In the genomic region with DNA sequence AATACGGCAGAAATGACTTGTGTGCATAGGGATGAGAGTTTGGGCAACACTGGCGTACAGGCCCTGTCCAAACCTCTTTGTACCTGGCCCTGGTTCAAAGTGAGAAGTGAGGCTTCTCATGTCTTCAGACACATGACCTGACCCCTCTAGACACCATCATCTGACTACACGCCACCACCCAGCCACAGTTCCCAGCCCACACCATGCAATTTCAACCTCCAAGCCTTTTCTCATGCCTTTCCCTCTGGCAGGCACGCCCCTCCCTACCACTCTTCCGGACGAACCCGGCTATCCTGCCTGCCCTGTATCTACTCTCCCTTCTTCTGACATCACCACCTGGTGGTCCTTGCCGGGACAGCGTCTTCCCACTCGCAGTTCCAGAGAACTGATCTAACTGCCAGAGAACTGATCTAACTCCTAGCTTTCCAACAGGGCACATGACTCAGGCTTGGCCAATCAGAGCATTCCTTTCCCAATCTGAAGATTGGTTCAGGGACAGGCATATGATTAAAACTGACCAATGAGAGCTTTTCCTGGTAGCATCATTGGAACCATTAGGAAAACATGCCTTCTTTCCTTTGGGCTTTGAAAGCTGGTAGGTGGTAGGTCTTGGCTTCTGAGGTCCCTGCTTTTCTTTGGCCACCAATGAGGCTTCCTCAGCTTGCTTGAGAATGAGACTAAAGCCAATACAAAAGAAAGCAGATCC, we compare ENCODE assay signal across 1 cellular context.
TF ChIP-seq lines count a peak whose summit lies in the region.

No MANE protein-coding gene starts in this region.

TF ChIP-seq in HepG2, 621 proteins besides CTCF, POLR2A, EP300 and RAD21 (continued from another document and continues in another):
- TF ChIP-seq, protein P1, sequence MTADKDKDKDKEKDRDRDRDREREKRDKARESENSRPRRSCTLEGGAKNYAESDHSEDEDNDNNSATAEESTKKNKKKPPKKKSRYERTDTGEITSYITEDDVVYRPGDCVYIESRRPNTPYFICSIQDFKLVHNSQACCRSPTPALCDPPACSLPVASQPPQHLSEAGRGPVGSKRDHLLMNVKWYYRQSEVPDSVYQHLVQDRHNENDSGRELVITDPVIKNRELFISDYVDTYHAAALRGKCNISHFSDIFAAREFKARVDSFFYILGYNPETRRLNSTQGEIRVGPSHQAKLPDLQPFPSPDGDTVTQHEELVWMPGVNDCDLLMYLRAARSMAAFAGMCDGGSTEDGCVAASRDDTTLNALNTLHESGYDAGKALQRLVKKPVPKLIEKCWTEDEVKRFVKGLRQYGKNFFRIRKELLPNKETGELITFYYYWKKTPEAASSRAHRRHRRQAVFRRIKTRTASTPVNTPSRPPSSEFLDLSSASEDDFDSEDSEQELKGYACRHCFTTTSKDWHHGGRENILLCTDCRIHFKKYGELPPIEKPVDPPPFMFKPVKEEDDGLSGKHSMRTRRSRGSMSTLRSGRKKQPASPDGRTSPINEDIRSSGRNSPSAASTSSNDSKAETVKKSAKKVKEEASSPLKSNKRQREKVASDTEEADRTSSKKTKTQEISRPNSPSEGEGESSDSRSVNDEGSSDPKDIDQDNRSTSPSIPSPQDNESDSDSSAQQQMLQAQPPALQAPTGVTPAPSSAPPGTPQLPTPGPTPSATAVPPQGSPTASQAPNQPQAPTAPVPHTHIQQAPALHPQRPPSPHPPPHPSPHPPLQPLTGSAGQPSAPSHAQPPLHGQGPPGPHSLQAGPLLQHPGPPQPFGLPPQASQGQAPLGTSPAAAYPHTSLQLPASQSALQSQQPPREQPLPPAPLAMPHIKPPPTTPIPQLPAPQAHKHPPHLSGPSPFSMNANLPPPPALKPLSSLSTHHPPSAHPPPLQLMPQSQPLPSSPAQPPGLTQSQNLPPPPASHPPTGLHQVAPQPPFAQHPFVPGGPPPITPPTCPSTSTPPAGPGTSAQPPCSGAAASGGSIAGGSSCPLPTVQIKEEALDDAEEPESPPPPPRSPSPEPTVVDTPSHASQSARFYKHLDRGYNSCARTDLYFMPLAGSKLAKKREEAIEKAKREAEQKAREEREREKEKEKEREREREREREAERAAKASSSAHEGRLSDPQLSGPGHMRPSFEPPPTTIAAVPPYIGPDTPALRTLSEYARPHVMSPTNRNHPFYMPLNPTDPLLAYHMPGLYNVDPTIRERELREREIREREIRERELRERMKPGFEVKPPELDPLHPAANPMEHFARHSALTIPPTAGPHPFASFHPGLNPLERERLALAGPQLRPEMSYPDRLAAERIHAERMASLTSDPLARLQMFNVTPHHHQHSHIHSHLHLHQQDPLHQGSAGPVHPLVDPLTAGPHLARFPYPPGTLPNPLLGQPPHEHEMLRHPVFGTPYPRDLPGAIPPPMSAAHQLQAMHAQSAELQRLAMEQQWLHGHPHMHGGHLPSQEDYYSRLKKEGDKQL (CRISPR knock-in tag; IDR thresholded peaks at IDR 0.05; ENCODE audit: low read depth), result no peak
- no peak for TF ChIP-seq ZNF678 (CRISPR knock-in tag; IDR thresholded peaks at IDR 0.05)
- TF ChIP-seq ZBTB7A (CRISPR knock-in tag; IDR thresholded peaks at IDR 0.05), result no peak
- no peak for TF ChIP-seq ZFP90 (CRISPR knock-in tag; IDR thresholded peaks at IDR 0.05; ENCODE audit: borderline replicate concordance)
- TF ChIP-seq MEIS1 (CRISPR knock-in tag; IDR thresholded peaks at IDR 0.05; ENCODE audit: borderline replicate concordance), result no peak
- TF ChIP-seq, protein P2, sequence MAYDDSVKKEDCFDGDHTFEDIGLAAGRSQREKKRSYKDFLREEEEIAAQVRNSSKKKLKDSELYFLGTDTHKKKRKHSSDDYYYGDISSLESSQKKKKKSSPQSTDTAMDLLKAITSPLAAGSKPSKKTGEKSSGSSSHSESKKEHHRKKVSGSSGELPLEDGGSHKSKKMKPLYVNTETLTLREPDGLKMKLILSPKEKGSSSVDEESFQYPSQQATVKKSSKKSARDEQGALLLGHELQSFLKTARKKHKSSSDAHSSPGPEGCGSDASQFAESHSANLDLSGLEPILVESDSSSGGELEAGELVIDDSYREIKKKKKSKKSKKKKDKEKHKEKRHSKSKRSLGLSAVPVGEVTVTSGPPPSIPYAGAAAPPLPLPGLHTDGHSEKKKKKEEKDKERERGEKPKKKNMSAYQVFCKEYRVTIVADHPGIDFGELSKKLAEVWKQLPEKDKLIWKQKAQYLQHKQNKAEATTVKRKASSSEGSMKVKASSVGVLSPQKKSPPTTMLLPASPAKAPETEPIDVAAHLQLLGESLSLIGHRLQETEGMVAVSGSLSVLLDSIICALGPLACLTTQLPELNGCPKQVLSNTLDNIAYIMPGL (CRISPR knock-in tag; IDR thresholded peaks at IDR 0.05; ENCODE audit: borderline replicate concordance in 1 of 2, low read depth in 1 of 2), result peak; percentile 59 to 88; a peak in 1 of 4 replicates
- TF ChIP-seq, protein P3, sequence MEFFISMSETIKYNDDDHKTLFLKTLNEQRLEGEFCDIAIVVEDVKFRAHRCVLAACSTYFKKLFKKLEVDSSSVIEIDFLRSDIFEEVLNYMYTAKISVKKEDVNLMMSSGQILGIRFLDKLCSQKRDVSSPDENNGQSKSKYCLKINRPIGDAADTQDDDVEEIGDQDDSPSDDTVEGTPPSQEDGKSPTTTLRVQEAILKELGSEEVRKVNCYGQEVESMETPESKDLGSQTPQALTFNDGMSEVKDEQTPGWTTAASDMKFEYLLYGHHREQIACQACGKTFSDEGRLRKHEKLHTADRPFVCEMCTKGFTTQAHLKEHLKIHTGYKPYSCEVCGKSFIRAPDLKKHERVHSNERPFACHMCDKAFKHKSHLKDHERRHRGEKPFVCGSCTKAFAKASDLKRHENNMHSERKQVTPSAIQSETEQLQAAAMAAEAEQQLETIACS (CRISPR knock-in tag; IDR thresholded peaks at IDR 0.05), result no peak
- no peak for TF ChIP-seq ZNF253 (CRISPR knock-in tag; IDR thresholded peaks at IDR 0.05; ENCODE audit: borderline replicate concordance)
- TF ChIP-seq GATAD2A (CRISPR knock-in tag; IDR thresholded peaks at IDR 0.05), result peak; percentile 63
- no peak for TF ChIP-seq ZSCAN31 (CRISPR knock-in tag; IDR thresholded peaks at IDR 0.05; ENCODE audit: low read depth)
- TF ChIP-seq YEATS4 (CRISPR knock-in tag; IDR thresholded peaks at IDR 0.05; ENCODE audit: borderline replicate concordance), result no peak
- TF ChIP-seq, protein P4, sequence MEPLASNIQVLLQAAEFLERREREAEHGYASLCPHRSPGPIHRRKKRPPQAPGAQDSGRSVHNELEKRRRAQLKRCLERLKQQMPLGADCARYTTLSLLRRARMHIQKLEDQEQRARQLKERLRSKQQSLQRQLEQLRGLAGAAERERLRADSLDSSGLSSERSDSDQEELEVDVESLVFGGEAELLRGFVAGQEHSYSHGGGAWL (CRISPR knock-in tag; IDR thresholded peaks at IDR 0.05), result no peak
- TF ChIP-seq, protein P5, sequence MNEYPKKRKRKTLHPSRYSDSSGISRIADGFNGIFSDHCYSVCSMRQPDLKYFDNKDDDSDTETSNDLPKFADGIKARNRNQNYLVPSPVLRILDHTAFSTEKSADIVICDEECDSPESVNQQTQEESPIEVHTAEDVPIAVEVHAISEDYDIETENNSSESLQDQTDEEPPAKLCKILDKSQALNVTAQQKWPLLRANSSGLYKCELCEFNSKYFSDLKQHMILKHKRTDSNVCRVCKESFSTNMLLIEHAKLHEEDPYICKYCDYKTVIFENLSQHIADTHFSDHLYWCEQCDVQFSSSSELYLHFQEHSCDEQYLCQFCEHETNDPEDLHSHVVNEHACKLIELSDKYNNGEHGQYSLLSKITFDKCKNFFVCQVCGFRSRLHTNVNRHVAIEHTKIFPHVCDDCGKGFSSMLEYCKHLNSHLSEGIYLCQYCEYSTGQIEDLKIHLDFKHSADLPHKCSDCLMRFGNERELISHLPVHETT (CRISPR knock-in tag; conservative IDR thresholded peaks at IDR 0.05), result no peak
- TF ChIP-seq SSRP1 (CRISPR knock-in tag; IDR thresholded peaks at IDR 0.05), result 0 out of 2 replicates have a peak, but pooled peaks have one; percentile 60
- no peak for TF ChIP-seq SPEN (CRISPR knock-in tag; IDR thresholded peaks at IDR 0.05; ENCODE audit: low read depth)
- peak; percentile 95 for TF ChIP-seq SMC3 (IDR thresholded peaks at IDR 0.05; ENCODE audit: low read length)
- no peak for TF ChIP-seq EED (CRISPR knock-in tag; IDR thresholded peaks at IDR 0.05)
- no peak for TF ChIP-seq SALL2 (CRISPR knock-in tag; IDR thresholded peaks at IDR 0.05)
- TF ChIP-seq, protein P6, sequence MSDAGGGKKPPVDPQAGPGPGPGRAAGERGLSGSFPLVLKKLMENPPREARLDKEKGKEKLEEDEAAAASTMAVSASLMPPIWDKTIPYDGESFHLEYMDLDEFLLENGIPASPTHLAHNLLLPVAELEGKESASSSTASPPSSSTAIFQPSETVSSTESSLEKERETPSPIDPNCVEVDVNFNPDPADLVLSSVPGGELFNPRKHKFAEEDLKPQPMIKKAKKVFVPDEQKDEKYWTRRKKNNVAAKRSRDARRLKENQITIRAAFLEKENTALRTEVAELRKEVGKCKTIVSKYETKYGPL (CRISPR knock-in tag; IDR thresholded peaks at IDR 0.05), result no peak
- no peak for TF ChIP-seq KLF13 (CRISPR knock-in tag; IDR thresholded peaks at IDR 0.05)
- no peak for TF ChIP-seq ZMYM3 (CRISPR knock-in tag; IDR thresholded peaks at IDR 0.05)
- TF ChIP-seq KDM1A (CRISPR knock-in tag; IDR thresholded peaks at IDR 0.05), result no peak
- TF ChIP-seq, protein P7, sequence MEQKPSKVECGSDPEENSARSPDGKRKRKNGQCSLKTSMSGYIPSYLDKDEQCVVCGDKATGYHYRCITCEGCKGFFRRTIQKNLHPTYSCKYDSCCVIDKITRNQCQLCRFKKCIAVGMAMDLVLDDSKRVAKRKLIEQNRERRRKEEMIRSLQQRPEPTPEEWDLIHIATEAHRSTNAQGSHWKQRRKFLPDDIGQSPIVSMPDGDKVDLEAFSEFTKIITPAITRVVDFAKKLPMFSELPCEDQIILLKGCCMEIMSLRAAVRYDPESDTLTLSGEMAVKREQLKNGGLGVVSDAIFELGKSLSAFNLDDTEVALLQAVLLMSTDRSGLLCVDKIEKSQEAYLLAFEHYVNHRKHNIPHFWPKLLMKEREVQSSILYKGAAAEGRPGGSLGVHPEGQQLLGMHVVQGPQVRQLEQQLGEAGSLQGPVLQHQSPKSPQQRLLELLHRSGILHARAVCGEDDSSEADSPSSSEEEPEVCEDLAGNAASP (CRISPR knock-in tag; IDR thresholded peaks at IDR 0.05; ENCODE audit: borderline replicate concordance), result no peak
- no peak for TF ChIP-seq ZFP1 (CRISPR knock-in tag; IDR thresholded peaks at IDR 0.05)
- TF ChIP-seq NFRKB (IDR thresholded peaks at IDR 0.05), result no peak
- TF ChIP-seq WIZ (CRISPR knock-in tag; IDR thresholded peaks at IDR 0.05), result no peak
- TF ChIP-seq, protein P8, sequence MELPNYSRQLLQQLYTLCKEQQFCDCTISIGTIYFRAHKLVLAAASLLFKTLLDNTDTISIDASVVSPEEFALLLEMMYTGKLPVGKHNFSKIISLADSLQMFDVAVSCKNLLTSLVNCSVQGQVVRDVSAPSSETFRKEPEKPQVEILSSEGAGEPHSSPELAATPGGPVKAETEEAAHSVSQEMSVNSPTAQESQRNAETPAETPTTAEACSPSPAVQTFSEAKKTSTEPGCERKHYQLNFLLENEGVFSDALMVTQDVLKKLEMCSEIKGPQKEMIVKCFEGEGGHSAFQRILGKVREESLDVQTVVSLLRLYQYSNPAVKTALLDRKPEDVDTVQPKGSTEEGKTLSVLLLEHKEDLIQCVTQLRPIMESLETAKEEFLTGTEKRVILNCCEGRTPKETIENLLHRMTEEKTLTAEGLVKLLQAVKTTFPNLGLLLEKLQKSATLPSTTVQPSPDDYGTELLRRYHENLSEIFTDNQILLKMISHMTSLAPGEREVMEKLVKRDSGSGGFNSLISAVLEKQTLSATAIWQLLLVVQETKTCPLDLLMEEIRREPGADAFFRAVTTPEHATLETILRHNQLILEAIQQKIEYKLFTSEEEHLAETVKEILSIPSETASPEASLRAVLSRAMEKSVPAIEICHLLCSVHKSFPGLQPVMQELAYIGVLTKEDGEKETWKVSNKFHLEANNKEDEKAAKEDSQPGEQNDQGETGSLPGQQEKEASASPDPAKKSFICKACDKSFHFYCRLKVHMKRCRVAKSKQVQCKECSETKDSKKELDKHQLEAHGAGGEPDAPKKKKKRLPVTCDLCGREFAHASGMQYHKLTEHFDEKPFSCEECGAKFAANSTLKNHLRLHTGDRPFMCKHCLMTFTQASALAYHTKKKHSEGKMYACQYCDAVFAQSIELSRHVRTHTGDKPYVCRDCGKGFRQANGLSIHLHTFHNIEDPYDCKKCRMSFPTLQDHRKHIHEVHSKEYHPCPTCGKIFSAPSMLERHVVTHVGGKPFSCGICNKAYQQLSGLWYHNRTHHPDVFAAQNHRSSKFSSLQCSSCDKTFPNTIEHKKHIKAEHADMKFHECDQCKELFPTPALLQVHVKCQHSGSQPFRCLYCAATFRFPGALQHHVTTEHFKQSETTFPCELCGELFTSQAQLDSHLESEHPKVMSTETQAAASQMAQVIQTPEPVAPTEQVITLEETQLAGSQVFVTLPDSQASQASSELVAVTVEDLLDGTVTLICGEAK (IDR thresholded peaks at IDR 0.05), result no peak
- TF ChIP-seq, protein P8 (CRISPR knock-in tag; IDR thresholded peaks at IDR 0.05), result no peak
